In the genomic region with DNA sequence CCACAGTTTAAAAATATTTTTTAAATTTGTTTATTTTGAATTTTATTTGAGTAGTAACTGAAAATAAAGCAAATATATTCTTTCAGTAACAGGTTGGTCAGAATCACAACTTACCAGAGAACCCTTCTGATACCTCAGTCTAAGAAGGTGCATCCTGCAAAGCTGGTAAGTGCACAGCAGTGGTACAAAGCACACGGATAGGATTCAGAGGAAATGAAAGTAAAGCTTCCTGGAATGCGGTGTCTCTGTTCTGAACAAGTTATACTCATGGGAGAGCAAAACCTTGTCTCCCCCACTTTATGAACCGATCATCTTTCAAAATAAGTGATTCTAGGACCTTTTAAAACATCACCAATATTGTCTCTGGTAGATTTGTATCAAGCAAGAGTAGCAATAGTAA, we compare ENCODE assay signal across 15 cellular contexts.
A peak's percentile ranks its signal among the peaks of the same experiment; 100 is the strongest.
DNase-seq lines count a peak whose midpoint lies in the region; ATAC-seq, FAIRE-seq and TF ChIP-seq lines count a peak whose summit lies in the region.
"Had no signal": no experiment of that assay in that cellular context is flagged by ENCODE, and none has a peak within 500 bp of the region (broad histone marks: within the 10 kb centered on the region; RNA-seq: fewer than 3 reads in every experiment).

No MANE protein-coding gene starts in this region.

- ATAC-seq in stimulated activated naive B cell treated with anti-CD40 and anti-IgM and Interleukin-4, amounts not matched to agents 10 μg/mL and 1 μg/mL and 100 μg/mL, for 72 hours (replicated peaks) = no peak
- no peak for ATAC-seq in HG03135 (IDR thresholded peaks at IDR 0.05; ENCODE audit: unreplicated experiment)
- ATAC-seq: CD8-positive, alpha-beta T cell; naive thymus-derived CD4-positive, alpha-beta T cell had no signal

- H3K23ac ChIP-seq in mesenchymal stem cell (ENCODE audit: low read length in 2 of 2) = no peak overlapping the region

- no peak overlapping the region for H3K27ac ChIP-seq in brain microvascular endothelial cell
- H3K27ac ChIP-seq in mesenchymal stem cell (ENCODE audit: low read length, poor library complexity, severe bottlenecking) = no peak overlapping the region
- H3K27ac ChIP-seq in thyroid gland = no peak overlapping the region

- H3K4me1 Mint-ChIP-seq in stimulated activated naive B cell treated with anti-CD40 and anti-IgM and Interleukin-4, amounts not matched to agents 10 μg/mL and 1 μg/mL and 100 μg/mL, for 72 hours = no peaks in the 10 kb centered on the region
- H3K4me1 Mint-ChIP-seq: naive thymus-derived CD4-positive, alpha-beta T cell had no signal

- H2BK12ac ChIP-seq in mesenchymal stem cell (ENCODE audit: low read length in 2 of 2) = no peak overlapping the region

- no peak overlapping the region for H3K4me3 Mint-ChIP-seq in stimulated activated naive B cell treated with anti-CD40 and anti-IgM and Interleukin-4, amounts not matched to agents 10 μg/mL and 1 μg/mL and 100 μg/mL, for 72 hours
- H3K4me3 Mint-ChIP-seq: CD8-positive, alpha-beta T cell; naive thymus-derived CD4-positive, alpha-beta T cell; stimulated activated naive CD8-positive, alpha-beta T cell treated with anti-CD3 and anti-CD28 coated beads, Interleukin-15, Interleukin-2, amounts not matched to agents 100 ng/mL and 50 ng/mL, for 24 hours had no signal

- H3K36me3 ChIP-seq in brain microvascular endothelial cell (replicated peaks) = no peaks in the 10 kb centered on the region
- no peaks in the 10 kb centered on the region for H3K36me3 ChIP-seq in mesenchymal stem cell (ENCODE audit: control insufficient read depth in 1 of 2, insufficient read depth in 2 of 2, low read depth in 1 of 2, low read length in 2 of 2)
- no peaks in the 10 kb centered on the region for H3K36me3 ChIP-seq in thyroid gland

- H3K18ac ChIP-seq in mesenchymal stem cell (ENCODE audit: low read depth in 1 of 2, low read length in 2 of 2) = no peak overlapping the region

- no peaks in the 10 kb centered on the region for H3K4me1 ChIP-seq in mesenchymal stem cell (ENCODE audit: control insufficient read depth, insufficient read depth, low read depth, low read length)
- no peaks in the 10 kb centered on the region for H3K4me1 ChIP-seq in thyroid gland

- H4K8ac ChIP-seq in mesenchymal stem cell (ENCODE audit: low read length) = no peak overlapping the region

- peak; percentile 5 for DNase-seq in AG08396 (ENCODE audit: low spot score)
- DNase-seq in HTR-8/SVneo (ENCODE audit: insufficient read length, low spot score) = peak; percentile 6
- no peak for DNase-seq in brain microvascular endothelial cell
- DNase-seq in mesenchymal stem cell = peak; percentile 17
- no peak for DNase-seq in stimulated activated naive B cell treated with anti-CD40 and anti-IgM and Interleukin-4, amounts not matched to agents 10 μg/mL and 1 μg/mL and 100 μg/mL, for 72 hours
- DNase-seq in CD1c-positive myeloid dendritic cell (ENCODE audit: extremely low spot score) = no peak
- DNase-seq in thyroid gland = no peak
- DNase-seq: activated CD8-positive, alpha-beta memory T cell treated with anti-CD3 and anti-CD28 coated beads for 24 hours; CD8-positive, alpha-beta T cell; naive thymus-derived CD4-positive, alpha-beta T cell; NK-92 treated with Interleukin-12 subunit alpha and Interleukin-12 subunit beta, amount 100 ng/mL, for 24 hours; T-helper 2 cell had no signal

- no peak overlapping the region for H2AK5ac ChIP-seq in mesenchymal stem cell (ENCODE audit: low read length, severe bottlenecking)

- H3K4me2 ChIP-seq in mesenchymal stem cell (ENCODE audit: low read length, poor library complexity, severe bottlenecking) = no peak overlapping the region

- H3K27me3 ChIP-seq in brain microvascular endothelial cell (replicated peaks) = no peaks in the 10 kb centered on the region
- no peaks in the 10 kb centered on the region for H3K27me3 ChIP-seq in mesenchymal stem cell (ENCODE audit: control insufficient read depth in 1 of 2, insufficient read depth in 1 of 2, low read length in 2 of 2)
- no peaks in the 10 kb centered on the region for H3K27me3 ChIP-seq in thyroid gland

- no peak overlapping the region for H2AFZ ChIP-seq in mesenchymal stem cell (ENCODE audit: low read depth, low read length)

- FAIRE-seq in HTR-8/SVneo (lab: Jason Lieb, UNC) = no peak
- FAIRE-seq: GM19239 had no signal

- no peak overlapping the region for H3K4ac ChIP-seq in mesenchymal stem cell (ENCODE audit: low read depth in 1 of 2, low read length in 2 of 2)

- no peak overlapping the region for H2BK5ac ChIP-seq in mesenchymal stem cell (ENCODE audit: low read depth, low read length, poor library complexity, severe bottlenecking)

- 67% methylated on average over 2 of the region's 3 CpGs for WGBS in mesenchymal stem cell
- WGBS in thyroid gland, 2 donors = 42 to 69% methylated on average over 3 of the region's 3 CpGs

- peak overlapping the region; percentile 87 for H3K9ac ChIP-seq in mesenchymal stem cell (ENCODE audit: low read length)

- H3K27ac Mint-ChIP-seq in stimulated activated naive B cell treated with anti-CD40 and anti-IgM and Interleukin-4, amounts not matched to agents 10 μg/mL and 1 μg/mL and 100 μg/mL, for 72 hours = no peak overlapping the region
- H3K27ac Mint-ChIP-seq: CD8-positive, alpha-beta T cell; naive thymus-derived CD4-positive, alpha-beta T cell; stimulated activated naive CD8-positive, alpha-beta T cell treated with anti-CD3 and anti-CD28 coated beads, Interleukin-15, Interleukin-2, amounts not matched to agents 100 ng/mL and 50 ng/mL, for 24 hours had no signal

- no peak overlapping the region for H3K14ac ChIP-seq in mesenchymal stem cell (ENCODE audit: low read length in 2 of 2)

- no peak overlapping the region for H2BK120ac ChIP-seq in mesenchymal stem cell (ENCODE audit: low read depth, low read length)

- no peaks in the 10 kb centered on the region for H3K36me3 Mint-ChIP-seq in stimulated activated naive B cell treated with anti-CD40 and anti-IgM and Interleukin-4, amounts not matched to agents 10 μg/mL and 1 μg/mL and 100 μg/mL, for 72 hours
- H3K36me3 Mint-ChIP-seq: CD8-positive, alpha-beta T cell; naive thymus-derived CD4-positive, alpha-beta T cell had no signal

- H3K9me3 Mint-ChIP-seq in stimulated activated naive B cell treated with anti-CD40 and anti-IgM and Interleukin-4, amounts not matched to agents 10 μg/mL and 1 μg/mL and 100 μg/mL, for 72 hours = peaks cover 0 to 2% of the 10 kb centered on the region in 2 donors
- H3K9me3 Mint-ChIP-seq: stimulated activated naive CD8-positive, alpha-beta T cell treated with anti-CD3 and anti-CD28 coated beads, Interleukin-15, Interleukin-2, amounts not matched to agents 100 ng/mL and 50 ng/mL, for 24 hours had no signal

- no peak overlapping the region for H4K91ac ChIP-seq in mesenchymal stem cell (ENCODE audit: low read length)

- TF ChIP-seq CTCF in brain microvascular endothelial cell (IDR thresholded peaks at IDR 0.05; ENCODE audit: low read depth, low read length, missing control alignments) = no peak
- TF ChIP-seq CTCF in thyroid gland (IDR thresholded peaks at IDR 0.05) = no peak

- H3K4me3 ChIP-seq in brain microvascular endothelial cell (ENCODE audit: low read depth, low read length) (peak overlapping the region; percentile 6), mesenchymal stem cell (ENCODE audit: insufficient read depth in 1 of 2, low read depth in 1 of 2, low read length in 2 of 2) (peak overlapping the region in 1 of 2 experiments; percentile 78), thyroid gland (replicated peaks in 1 of 3) (no peak overlapping the region)

- H3K27me3 Mint-ChIP-seq in stimulated activated naive B cell treated with anti-CD40 and anti-IgM and Interleukin-4, amounts not matched to agents 10 μg/mL and 1 μg/mL and 100 μg/mL, for 72 hours = no peaks in the 10 kb centered on the region
- H3K27me3 Mint-ChIP-seq: stimulated activated naive CD8-positive, alpha-beta T cell treated with anti-CD3 and anti-CD28 coated beads, Interleukin-15, Interleukin-2, amounts not matched to agents 100 ng/mL and 50 ng/mL, for 24 hours had no signal

- TF ChIP-seq POLR2A in thyroid gland (IDR thresholded peaks at IDR 0.05) = no peak

- no peak overlapping the region for H2BK15ac ChIP-seq in mesenchymal stem cell (ENCODE audit: low read depth, poor library complexity, severe bottlenecking)

- in situ Hi-C loops in brain microvascular endothelial cell (cut with HindIII; ENCODE audit: low pct_ligation_motif_present, low sequenced_read_pairs) = no loop called here

- no peaks in the 10 kb centered on the region for H3K79me1 ChIP-seq in mesenchymal stem cell (replicated peaks; ENCODE audit: low read length, poor library complexity, severe bottlenecking)

- intact Hi-C loops in thyroid gland (cut with DNase I) = no loop called here

- H3K9me3 ChIP-seq in mesenchymal stem cell (ENCODE audit: control insufficient read depth, low read length) = no peaks in the 10 kb centered on the region
- no peaks in the 10 kb centered on the region for H3K9me3 ChIP-seq in thyroid gland

Comparison
In these comparisons a context has a peak if more than half of its experiments do, and no peak if none do; other contexts are left out.
1. DNase-seq: peak in AG08396 (single experiment), HTR-8/SVneo (single experiment) and mesenchymal stem cell (single experiment); none in brain microvascular endothelial cell (single experiment), stimulated activated naive B cell treated with anti-CD40 and anti-IgM and Interleukin-4, amounts not matched to agents 10 μg/mL and 1 μg/mL and 100 μg/mL, for 72 hours (single experiment), CD1c-positive myeloid dendritic cell (single experiment) and thyroid gland (0 of 2).